In the genomic region with DNA sequence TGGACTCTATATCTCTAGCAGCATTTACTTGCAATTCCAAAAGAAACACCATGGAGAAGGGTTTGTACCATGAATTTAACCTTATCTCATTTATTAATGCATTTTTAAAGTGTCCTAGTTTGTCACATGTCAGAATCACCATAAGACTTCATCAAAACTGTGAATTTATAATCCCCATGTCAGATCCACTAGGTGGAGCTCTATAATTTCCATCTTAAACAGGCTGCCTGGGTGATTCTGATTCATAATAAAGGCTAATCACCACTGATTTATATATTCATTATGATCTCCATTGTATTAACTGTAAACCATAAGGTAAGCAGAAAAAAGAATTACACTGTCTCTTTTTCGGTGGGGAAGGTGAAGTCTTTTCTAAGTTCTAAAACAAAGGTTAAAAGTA, we compare ENCODE assay signal across 10 cellular contexts. TPM values are rescaled to one million over a fixed set of nuclear protein-coding genes. Genes with fewer than 3 reads are reported as not detected.
DNase-seq lines count a peak whose midpoint lies in the region; FAIRE-seq lines count a peak whose summit lies in the region.
"Had no signal": no experiment of that assay in that cellular context is flagged by ENCODE, and none has a peak within 500 bp of the region (broad histone marks: within the 10 kb centered on the region; RNA-seq: fewer than 3 reads in every experiment).

No MANE protein-coding gene starts in this region.

- peak; percentile 3 for FAIRE-seq in A204.1 (lab: Jason Lieb, UNC)

- DNase-seq in GM03348 (ENCODE audit: low spot score) (peak; percentile 11), OCI-M1 (lab: John Stamatoyannopoulos, UW) (peak; percentile 6), fibroblast of peridontal ligament (ENCODE audit: extremely low read depth) (peak; percentile 11), NOMO-1 treated with DMSO at 0.1 percent for 48 hours (lab: John Stamatoyannopoulos, UW; ENCODE audit: unreplicated experiment) (no peak), 8988T (no peak), mucosa of gallbladder (ENCODE audit: low spot score) (no peak), NCI-H2196 treated with DMSO at 0.1 percent for 48 hours (lab: John Stamatoyannopoulos, UW; ENCODE audit: unreplicated experiment) (no peak)
- DNase-seq: H7, NCI-H187 had no signal

RNA-seq across cellular contexts. Expression of gene TCEAL2, which starts 4.0 kb away (rescaled TPM):
- total RNA-seq in mucosa of gallbladder: 10.5 TPM

RNA-seq across cellular contexts. Expression of gene TCEAL6, which starts 12.8 kb away (rescaled TPM):
- not detected for total RNA-seq in mucosa of gallbladder
- total RNA-seq: H7 had no signal

RNA-seq across cellular contexts. Expression of gene BEX5, which starts 26.3 kb away (rescaled TPM):
- 41.1 TPM for total RNA-seq in mucosa of gallbladder

Comparison
In these comparisons a context has a peak if more than half of its experiments do, and no peak if none do; other contexts are left out.
1. DNase-seq: peak in GM03348 (single experiment), OCI-M1 (single experiment) and fibroblast of peridontal ligament (single experiment); none in NOMO-1 treated with DMSO at 0.1 percent for 48 hours (single experiment), 8988T (single experiment), mucosa of gallbladder (single experiment) and NCI-H2196 treated with DMSO at 0.1 percent for 48 hours (single experiment).